In genomic region chr6:80003841-80004198, GRCh38 we compare ENCODE assay signal across 8 cellular contexts. TPM values are rescaled to one million over a fixed set of nuclear protein-coding genes. Genes with fewer than 3 reads are reported as not detected.
A peak's percentile ranks its signal among the peaks of the same experiment; 100 is the strongest.
DNase-seq lines count a peak whose midpoint lies in the region; ATAC-seq and TF ChIP-seq lines count a peak whose summit lies in the region.

No MANE protein-coding gene starts in this region.

- 4 to 7% methylated on average over 15 of the region's 15 CpGs for WGBS in heart right ventricle, 2 donors

- intact Hi-C loops in heart right ventricle (cut with DNase I), result loop anchor here in 5 of 10 donors (5.0 to 10.0 kb wide), 3 partner anchors 101 to 769 kb away; partner anchors contain the start of genes BCKDHB (in 4 of the 5) and HMGN3 (in 1 of the 5)
- intact Hi-C loops in sciatic nerve (cut with DNase I), result no loop called here

- peak overlapping the region in 9 of 10 donors; percentile 62 to 92 (median 86) for H3K27ac ChIP-seq in heart right ventricle

- H3K36me3 ChIP-seq in heart right ventricle, result peaks cover 0 to 5% (median 0%) of the 10 kb centered on the region in 9 donors

- no peaks in the 10 kb centered on the region for H3K27me3 ChIP-seq in heart right ventricle

- peak; percentile 11 for ATAC-seq in HG02678 (IDR thresholded peaks at IDR 0.05; ENCODE audit: unreplicated experiment)
- ATAC-seq in heart right ventricle, result peak in 3 of 8 donors; percentile 56 to 79 (median 58)
- ATAC-seq in sciatic nerve, result peak; percentile 57
- no peak for ATAC-seq in HG03432 (IDR thresholded peaks at IDR 0.05; ENCODE audit: unreplicated experiment)

- peak overlapping the region; percentile 48 to 82 (median 68) for H3K4me3 ChIP-seq in heart right ventricle

- TF ChIP-seq CTCF in heart right ventricle (IDR thresholded peaks at IDR 0.05), result no peak

- DNase-seq in NCI-H1092 treated with DMSO at 0.1 percent for 48 hours (lab: John Stamatoyannopoulos, UW) (peak; percentile 44), NCI-H1092 (lab: John Stamatoyannopoulos, UW) (no peak), NCI-H446 (lab: John Stamatoyannopoulos, UW) (peak; percentile 41 to 66), heart right ventricle (peak in 1 of 2 donors; percentile 16), sciatic nerve (ENCODE audit: low spot score) (no peak)
- peak; percentile 22 for DNase-seq in activated naive CD4-positive, alpha-beta T cell treated with anti-CD3 and anti-CD28 coated beads, Interleukin-2, amount 50 U/mL, for 16 hours

- H3K9me3 ChIP-seq in heart right ventricle, result no peaks in the 10 kb centered on the region

- H3K4me1 ChIP-seq in heart right ventricle, result peaks cover 0 to 16% (median 12%) of the 10 kb centered on the region in 9 donors

RNA-seq across cellular contexts. Expression of gene TTK, which starts 0.6 kb away (rescaled TPM):
- total RNA-seq in heart right ventricle, result 1 to 10 TPM in 1 of 10 donors, under 1 TPM in 7, not detected in 2; 0.19 to 3.4 (median 0.41) TPM
- under 1 TPM; 0.15 to 0.17 TPM for polyA plus RNA-seq in heart right ventricle
- total RNA-seq in sciatic nerve, result 0.80 TPM

RNA-seq across cellular contexts. Expression of gene ELOVL4, which starts 56.5 kb away (rescaled TPM):
- total RNA-seq in heart right ventricle (under 1 TPM in 9 of 10 donors, not detected in 1; 0.07 to 0.45 (median 0.19) TPM), sciatic nerve (1.2 TPM)
- under 1 TPM; 0.07 to 0.35 TPM for polyA plus RNA-seq in heart right ventricle

Comparison
In these comparisons a context has a peak if more than half of its experiments do, and no peak if none do; other contexts are left out.
1. DNase-seq: peak in NCI-H1092 treated with DMSO at 0.1 percent for 48 hours (single experiment), NCI-H446 (2 of 2) and activated naive CD4-positive, alpha-beta T cell treated with anti-CD3 and anti-CD28 coated beads, Interleukin-2, amount 50 U/mL, for 16 hours (single experiment); none in NCI-H1092 (single experiment) and sciatic nerve (single experiment).